In genomic region chr5:43314724-43315123, GRCh38 we compare ENCODE assay signal across 1 cellular context.
TF ChIP-seq lines count a peak whose summit lies in the region.

No MANE protein-coding gene starts in this region.

TF ChIP-seq in SK-N-SH, 30 proteins besides CTCF, POLR2A, EP300 and RAD21 (continued from another document):
- TF ChIP-seq, protein P1, sequence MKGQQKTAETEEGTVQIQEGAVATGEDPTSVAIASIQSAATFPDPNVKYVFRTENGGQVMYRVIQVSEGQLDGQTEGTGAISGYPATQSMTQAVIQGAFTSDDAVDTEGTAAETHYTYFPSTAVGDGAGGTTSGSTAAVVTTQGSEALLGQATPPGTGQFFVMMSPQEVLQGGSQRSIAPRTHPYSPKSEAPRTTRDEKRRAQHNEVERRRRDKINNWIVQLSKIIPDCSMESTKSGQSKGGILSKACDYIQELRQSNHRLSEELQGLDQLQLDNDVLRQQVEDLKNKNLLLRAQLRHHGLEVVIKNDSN (IDR thresholded peaks at IDR 0.05; ENCODE audit: borderline replicate concordance, low read depth), result no peak
- no peak for TF ChIP-seq MEF2A (IDR thresholded peaks at IDR 0.05; ENCODE audit: borderline replicate concordance, low read depth)
- TF ChIP-seq USF2 (IDR thresholded peaks at IDR 0.05; ENCODE audit: borderline replicate concordance, low read depth, low read length), result no peak
- no peak for TF ChIP-seq YY1 (IDR thresholded peaks at IDR 0.05; ENCODE audit: low read depth)
- TF ChIP-seq ZBTB33 (IDR thresholded peaks at IDR 0.05; ENCODE audit: borderline replicate concordance, low read depth), result no peak
- TF ChIP-seq FOXJ3 (CRISPR knock-in tag; IDR thresholded peaks at IDR 0.05), result no peak
- no peak for TF ChIP-seq RXRA (IDR thresholded peaks at IDR 0.05; ENCODE audit: borderline replicate concordance, low read depth)
- TF ChIP-seq FOXM1 (IDR thresholded peaks at IDR 0.05; ENCODE audit: low read depth), result no peak
- no peak for TF ChIP-seq NRF1 (IDR thresholded peaks at IDR 0.05; ENCODE audit: low read depth, low read length)
- TF ChIP-seq TAF1 (IDR thresholded peaks at IDR 0.05; ENCODE audit: borderline replicate concordance, low read depth, low read length), result no peak
- TF ChIP-seq, protein P2, sequence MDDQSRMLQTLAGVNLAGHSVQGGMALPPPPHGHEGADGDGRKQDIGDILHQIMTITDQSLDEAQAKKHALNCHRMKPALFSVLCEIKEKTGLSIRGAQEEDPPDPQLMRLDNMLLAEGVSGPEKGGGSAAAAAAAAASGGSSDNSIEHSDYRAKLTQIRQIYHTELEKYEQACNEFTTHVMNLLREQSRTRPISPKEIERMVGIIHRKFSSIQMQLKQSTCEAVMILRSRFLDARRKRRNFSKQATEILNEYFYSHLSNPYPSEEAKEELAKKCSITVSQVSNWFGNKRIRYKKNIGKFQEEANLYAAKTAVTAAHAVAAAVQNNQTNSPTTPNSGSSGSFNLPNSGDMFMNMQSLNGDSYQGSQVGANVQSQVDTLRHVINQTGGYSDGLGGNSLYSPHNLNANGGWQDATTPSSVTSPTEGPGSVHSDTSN (IDR thresholded peaks at IDR 0.05), result no peak
- TF ChIP-seq TEAD4 (IDR thresholded peaks at IDR 0.05; ENCODE audit: borderline replicate concordance, insufficient read depth), result no peak
